Comparison of ENCODE assay signal across 1 cellular context in genomic region chr20:63791497-63792156, GRCh38.
TF ChIP-seq lines count a peak whose summit lies in the region.

No MANE protein-coding gene starts in this region.

TF ChIP-seq in K562, 482 proteins besides CTCF, POLR2A, EP300 and RAD21:
- TF ChIP-seq SREBF2 (CRISPR knock-in tag; IDR thresholded peaks at IDR 0.05) (no peak), MEF2D (tag; conservative IDR thresholded peaks at IDR 0.05; ENCODE audit: low read depth) (no peak), ZNF695 (CRISPR knock-in tag; IDR thresholded peaks at IDR 0.05) (no peak), MLLT1 (IDR thresholded peaks at IDR 0.05) (no peak), THAP7 (CRISPR knock-in tag; IDR thresholded peaks at IDR 0.05) (no peak), ZNF121 (CRISPR knock-in tag; conservative IDR thresholded peaks at IDR 0.05) (no peak), FOSL1 (tag; conservative IDR thresholded peaks at IDR 0.05) (no peak), WHSC1 (IDR thresholded peaks at IDR 0.05; ENCODE audit: low read length) (no peak), ZNF561 (CRISPR knock-in tag; conservative IDR thresholded peaks at IDR 0.05) (no peak), RAD51 (IDR thresholded peaks at IDR 0.05; ENCODE audit: borderline replicate concordance, low read depth) (no peak), SUPT5H (IDR thresholded peaks at IDR 0.05) (no peak)
